In genomic region chr1:84782311-84782771, GRCh38 we compare ENCODE assay signal across 8 cellular contexts.
DNase-seq lines count a peak whose midpoint lies in the region; ATAC-seq and TF ChIP-seq lines count a peak whose summit lies in the region.

No MANE protein-coding gene starts in this region.

- POLR2A ChIA-PET in Caco-2 (lab: Charles Lee): no interaction called here

- intact Hi-C loops in Caco-2 (cut with micrococcal nuclease; ENCODE audit: unreplicated experiment): no loop called here

- no peak overlapping the region for H3K27ac Mint-ChIP-seq in Caco-2 (ENCODE audit: unreplicated experiment)
- H3K27ac Mint-ChIP-seq in T-helper 2 cell treated with Interferon-gamma antibody and Interleukin-4, amounts not matched to agents 5 μg/mL and 100 μg/mL, for 36 hours: no peak overlapping the region

- DNase-seq in Caco-2 (peak; percentile 48 to 68), KBM-7 (peak; percentile 88), amygdala (lab: John Stamatoyannopoulos, UW) (peak in 40 of 56 donors; percentile 9 to 79 (median 42))
- DNase-seq in T-helper 2 cell treated with Interferon-gamma antibody and Interleukin-4, amounts not matched to agents 5 μg/mL and 100 μg/mL, for 36 hours (ENCODE audit: low spot score): peak; percentile 68
- peak; percentile 83 for DNase-seq in stimulated activated CD4-positive, alpha-beta T cell treated with anti-CD3 and anti-CD28 coated beads, Interleukin-4, amount 100 ng/mL, for 1 hour

- H3K4me3 ChIP-seq in Caco-2 (ENCODE audit: low read depth, low read length) (no peak overlapping the region), iPS-20b (ENCODE audit: low read length) (peak overlapping the region; percentile 20; the same call in 1 of the 2 replicates)

- H3K4me1 ChIP-seq in Caco-2: no peaks in the 10 kb centered on the region
- H3K4me1 ChIP-seq in iPS-20b (ENCODE audit: insufficient read depth, low read length): peaks cover 6% of the 10 kb centered on the region; the same call in 1 of the 2 replicates

- no peaks in the 10 kb centered on the region for H3K36me3 Mint-ChIP-seq in Caco-2 (ENCODE audit: insufficient read depth, unreplicated experiment)
- no peaks in the 10 kb centered on the region for H3K36me3 Mint-ChIP-seq in T-helper 2 cell treated with Interferon-gamma antibody and Interleukin-4, amounts not matched to agents 5 μg/mL and 100 μg/mL, for 36 hours (ENCODE audit: low read depth)

- H3K27me3 ChIP-seq in Caco-2 (replicated peaks; ENCODE audit: control insufficient read depth, insufficient read depth, low read length) (no peaks in the 10 kb centered on the region), iPS-20b (ENCODE audit: insufficient read depth, low read length) (no peaks in the 10 kb centered on the region)

- no peaks in the 10 kb centered on the region for H3K4me1 Mint-ChIP-seq in Caco-2 (ENCODE audit: low read depth, unreplicated experiment)
- H3K4me1 Mint-ChIP-seq in T-helper 2 cell treated with Interferon-gamma antibody and Interleukin-4, amounts not matched to agents 5 μg/mL and 100 μg/mL, for 36 hours (ENCODE audit: low read depth): peaks cover 11% of the 10 kb centered on the region

- TF ChIP-seq CTCF in Caco-2 (IDR thresholded peaks at IDR 0.05; ENCODE audit: insufficient read depth in 1 of 2, low read depth in 1 of 2, low read length in 1 of 2, severe bottlenecking in 1 of 2, unreplicated experiment in 1 of 2): peak; percentile 36 to 37

- no TSS peak for BruUV-seq in Caco-2 (replicated peaks; lab: Mats Ljungman, UMichigan)

- peak; percentile 93 for ATAC-seq in GM21447 (IDR thresholded peaks at IDR 0.05; ENCODE audit: unreplicated experiment)
- ATAC-seq in HG03097 (IDR thresholded peaks at IDR 0.05; ENCODE audit: low FRiP score, unreplicated experiment): no peak

- no peak overlapping the region for H3K4me3 Mint-ChIP-seq in Caco-2 (ENCODE audit: unreplicated experiment)
- H3K4me3 Mint-ChIP-seq in T-helper 2 cell treated with Interferon-gamma antibody and Interleukin-4, amounts not matched to agents 5 μg/mL and 100 μg/mL, for 36 hours: peak overlapping the region; percentile 79

- CTCF ChIA-PET in Caco-2 (lab: Charles Lee): interaction anchor here (1.0 to 1.2 kb wide), 2 partner anchors 10 to 21 kb away, joined by 4 read pairs; no protein-coding TSS in a partner anchor

- no peaks in the 10 kb centered on the region for H3K9me3 ChIP-seq in Caco-2
- H3K9me3 ChIP-seq in iPS-20b (ENCODE audit: insufficient read depth, low read depth, low read length): no peaks in the 10 kb centered on the region

- H3K27ac ChIP-seq in iPS-20b (ENCODE audit: low read length): no peak overlapping the region

- in situ Hi-C loops in KBM-7 (cut with MboI; ENCODE audit: low pct_unique_long_range_greater_than_20kb, low sequenced_read_pairs): loop anchor here (25.0 kb wide), 1 partner anchor 155 kb away; no protein-coding TSS in a partner anchor

- no peaks in the 10 kb centered on the region for H3K9me3 Mint-ChIP-seq in Caco-2 (ENCODE audit: unreplicated experiment)
- H3K9me3 Mint-ChIP-seq in T-helper 2 cell treated with Interferon-gamma antibody and Interleukin-4, amounts not matched to agents 5 μg/mL and 100 μg/mL, for 36 hours: no peaks in the 10 kb centered on the region

- H3K9ac ChIP-seq in iPS-20b (ENCODE audit: low read depth, low read length): peak overlapping the region; percentile 18; the same call in 1 of the 2 replicates

- no peaks in the 10 kb centered on the region for H3K27me3 Mint-ChIP-seq in Caco-2 (ENCODE audit: insufficient read depth, unreplicated experiment)
- peaks cover 11% of the 10 kb centered on the region for H3K27me3 Mint-ChIP-seq in T-helper 2 cell treated with Interferon-gamma antibody and Interleukin-4, amounts not matched to agents 5 μg/mL and 100 μg/mL, for 36 hours (ENCODE audit: low read depth)

- H3K36me3 ChIP-seq in Caco-2 (ENCODE audit: control insufficient read depth, insufficient read depth, low read length) (no peaks in the 10 kb centered on the region), iPS-20b (ENCODE audit: insufficient read depth, low read depth, low read length) (no peaks in the 10 kb centered on the region)
